In genomic region chr7:149130572-149131198, GRCh38 we compare ENCODE assay signal across 2 cellular contexts.
TF ChIP-seq lines count a peak whose summit lies in the region.

No MANE protein-coding gene starts in this region.

TF ChIP-seq in HCT116, 20 proteins besides CTCF, POLR2A, EP300 and RAD21 (continued from another document):
- no peak for TF ChIP-seq EGR1 (IDR thresholded peaks at IDR 0.05; ENCODE audit: low read depth)

TF ChIP-seq in WTC11, 78 proteins besides CTCF, POLR2A, EP300 and RAD21 (continued from another document):
- TF ChIP-seq SOX15 (CRISPR knock-in tag; IDR thresholded peaks at IDR 0.05) (no peak), ZNF512 (CRISPR knock-in tag; IDR thresholded peaks at IDR 0.05; ENCODE audit: borderline replicate concordance) (no peak), PRDM15 (CRISPR knock-in tag; IDR thresholded peaks at IDR 0.05) (no peak), ZNF232 (CRISPR knock-in tag; IDR thresholded peaks at IDR 0.05) (no peak), ESRRA (CRISPR knock-in tag; IDR thresholded peaks at IDR 0.05; ENCODE audit: borderline replicate concordance) (no peak), OVOL2 (CRISPR knock-in tag; IDR thresholded peaks at IDR 0.05; ENCODE audit: borderline replicate concordance) (no peak), ZNF138 (CRISPR knock-in tag; conservative IDR thresholded peaks at IDR 0.05) (no peak)
